Comparison of ENCODE assay signal across 8 cellular contexts in genomic region chr7:105876964-105877601, GRCh38. TPM values are rescaled to one million over a fixed set of nuclear protein-coding genes. Genes with fewer than 3 reads are reported as not detected.
DNase-seq lines count a peak whose midpoint lies in the region; ATAC-seq and TF ChIP-seq lines count a peak whose summit lies in the region.

No MANE protein-coding gene starts in this region.

- peak; percentile 75 for DNase-seq in ELF-1 (ENCODE audit: low read depth, low spot score)
- peak; percentile 54 for DNase-seq in KBM-7
- DNase-seq in activated CD4-positive, alpha-beta T cell treated with anti-CD3 and anti-CD28 coated beads, Interleukin-2, amount 50 U/mL, for 1 hour = peak; percentile 10
- peak; percentile 55 for DNase-seq in fibroblast of mammary gland (ENCODE audit: low read depth)
- peak in 7 of 9 donors; percentile 15 to 36 (median 29) for DNase-seq in naive thymus-derived CD4-positive, alpha-beta T cell
- DNase-seq in OCI-M2 (lab: John Stamatoyannopoulos, UW; ENCODE audit: unreplicated experiment) = no peak

- H3K27ac ChIP-seq in naive thymus-derived CD4-positive, alpha-beta T cell (ENCODE audit: low read depth, low read length) = peak overlapping the region; percentile 63

- POLR2A ChIA-PET in naive thymus-derived CD4-positive, alpha-beta T cell (lab: Charles Lee) = interaction anchor here (0.6 to 2.1 kb wide), 13 partner anchors 8 to 220 kb away, joined by 3 to 9 read pairs (median 5); no protein-coding TSS in a partner anchor

- H3K27me3 Mint-ChIP-seq in naive thymus-derived CD4-positive, alpha-beta T cell = peaks cover 0 to 34% (median 0%) of the 10 kb centered on the region in 5 donors

- in situ Hi-C loops in KBM-7 (cut with MboI; ENCODE audit: low pct_unique_long_range_greater_than_20kb, low sequenced_read_pairs) = no loop called here

- intact Hi-C loops in naive thymus-derived CD4-positive, alpha-beta T cell (cut with micrococcal nuclease) = loop anchor here (1.0 to 5.0 kb wide), 21 partner anchors 28 to 935 kb away; partner anchors contain the start of genes SYPL1 (in 2 of the 2), NAMPT (in 1 of the 2) and RINT1 (in 1 of the 2)

- H3K4me3 Mint-ChIP-seq in naive thymus-derived CD4-positive, alpha-beta T cell = peak overlapping the region; percentile 81 to 94 (median 92)

- peaks cover 0 to 2% (median 0%) of the 10 kb centered on the region in 11 donors for H3K9me3 Mint-ChIP-seq in naive thymus-derived CD4-positive, alpha-beta T cell

- no peak for ATAC-seq in naive thymus-derived CD4-positive, alpha-beta T cell
- ATAC-seq in GM18873 (IDR thresholded peaks at IDR 0.05; ENCODE audit: low FRiP score, unreplicated experiment) = no peak
- no peak for ATAC-seq in HG02610 (IDR thresholded peaks at IDR 0.05; ENCODE audit: unreplicated experiment)

- peaks cover 0 to 3% (median 0%) of the 10 kb centered on the region in 3 experiments for H3K36me3 ChIP-seq in naive thymus-derived CD4-positive, alpha-beta T cell (ENCODE audit: control insufficient read depth in 2 of 3, insufficient read depth in 3 of 3, low read length in 3 of 3)

- H3K27me3 ChIP-seq in naive thymus-derived CD4-positive, alpha-beta T cell (ENCODE audit: control insufficient read depth in 2 of 2, insufficient read depth in 2 of 2, low read length in 2 of 2) = no peaks in the 10 kb centered on the region

- peak overlapping the region; percentile 79 for H3K4me3 ChIP-seq in fibroblast of mammary gland (ENCODE audit: control insufficient read depth, low read depth, low read length)
- peak overlapping the region; percentile 78 for H3K4me3 ChIP-seq in naive thymus-derived CD4-positive, alpha-beta T cell (ENCODE audit: low read length)

- H3K4me1 ChIP-seq in naive thymus-derived CD4-positive, alpha-beta T cell (ENCODE audit: control insufficient read depth in 2 of 2, insufficient read depth in 2 of 2, low read length in 2 of 2) = peaks cover 10 to 33% of the 10 kb centered on the region in 2 donors

- no peaks in the 10 kb centered on the region for H3K9me3 ChIP-seq in naive thymus-derived CD4-positive, alpha-beta T cell (ENCODE audit: control insufficient read depth in 2 of 3, low read length in 3 of 3)

- peak; percentile 18 for TF ChIP-seq CTCF in fibroblast of mammary gland (conservative IDR thresholded peaks at IDR 0.05; ENCODE audit: control insufficient read depth, insufficient read depth, low read depth, low read length)

- H3K27ac Mint-ChIP-seq in naive thymus-derived CD4-positive, alpha-beta T cell = peak overlapping the region in 8 of 9 donors; percentile 35 to 90 (median 85)

- H3K4me1 Mint-ChIP-seq in naive thymus-derived CD4-positive, alpha-beta T cell = peaks cover 34 to 78% (median 52%) of the 10 kb centered on the region in 7 donors

- CTCF ChIA-PET in naive thymus-derived CD4-positive, alpha-beta T cell (lab: Charles Lee) = interaction anchor here (0.7 to 2.9 kb wide), 21 partner anchors 8 to 220 kb away, joined by 3 to 28 read pairs (median 4); no protein-coding TSS in a partner anchor

- H3K36me3 Mint-ChIP-seq in naive thymus-derived CD4-positive, alpha-beta T cell = peaks cover 4 to 7% (median 5%) of the 10 kb centered on the region in 5 donors

RNA-seq across cellular contexts. Expression of gene ATXN7L1, which starts 0.7 kb away (rescaled TPM):
- total RNA-seq in naive thymus-derived CD4-positive, alpha-beta T cell = 10 to 100 TPM; 18.5 to 52.4 (median 46.7) TPM
- polyA plus RNA-seq in naive thymus-derived CD4-positive, alpha-beta T cell = 10 to 100 TPM; 19.8 to 21.1 TPM
